ENCODE assay signal across 21 cellular contexts in the genomic region with DNA sequence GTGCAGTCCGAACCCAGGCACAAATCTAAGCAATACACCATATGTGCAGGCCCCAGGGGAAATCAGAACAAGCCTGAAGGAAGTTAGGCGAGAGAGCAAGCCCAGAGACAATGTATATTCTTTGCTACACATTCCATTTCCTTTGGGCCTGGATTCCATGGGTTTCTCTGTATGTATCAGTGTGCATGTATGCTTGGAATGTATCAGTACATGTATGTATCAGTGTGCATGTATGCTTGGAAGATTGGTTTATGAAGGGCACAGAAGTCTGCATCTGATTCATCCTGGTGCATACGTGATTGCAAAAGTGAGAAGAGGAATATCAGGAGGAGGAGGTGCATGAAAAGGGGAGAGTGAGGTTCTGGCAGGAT.
DNase-seq lines count a peak whose midpoint lies in the region; ATAC-seq and TF ChIP-seq lines count a peak whose summit lies in the region.
"Had no signal": no experiment of that assay in that cellular context is flagged by ENCODE, and none has a peak within 500 bp of the region (broad histone marks: within the 10 kb centered on the region; RNA-seq: fewer than 3 reads in every experiment).

No MANE protein-coding gene starts in this region.

- H3K27ac ChIP-seq in heart left ventricle (peak overlapping the region in 11 of 12 donors; percentile 0 to 66 (median 42)), right atrium auricular region (peak overlapping the region in 1 of 2 donors; percentile 36), smooth muscle cell (ENCODE audit: low read depth) (no peak overlapping the region)

- in situ Hi-C loops in G401 (cut with HindIII; ENCODE audit: low sequenced_read_pairs), result no loop called here

- H3K36me3 ChIP-seq in heart left ventricle (no peaks in the 10 kb centered on the region), right atrium auricular region (no peaks in the 10 kb centered on the region), smooth muscle cell (ENCODE audit: low read depth) (no peaks in the 10 kb centered on the region)
- H3K36me3 ChIP-seq: gastroesophageal sphincter had no signal

- no peaks in the 10 kb centered on the region for H4K20me1 ChIP-seq in smooth muscle cell (ENCODE audit: low read depth)

- no peak for TF ChIP-seq POLR2A in heart left ventricle (IDR thresholded peaks at IDR 0.05)

- H3K4me2 ChIP-seq in smooth muscle cell, result no peak overlapping the region

- no peak for ATAC-seq in heart left ventricle
- no peak for ATAC-seq in GM19351 (IDR thresholded peaks at IDR 0.05; ENCODE audit: unreplicated experiment)
- no peak for ATAC-seq in HG02571 (IDR thresholded peaks at IDR 0.05; ENCODE audit: unreplicated experiment)
- ATAC-seq: activated CD8-positive, alpha-beta T cell treated with anti-CD3 and anti-CD28 coated beads, Interleukin-2, amount 10 ng/mL, durations not matched to agents 7 days and 5 days; GM12878 had no signal

- intact Hi-C loops in heart left ventricle (cut with DNase I), result loop anchor here in 1 of 10 donors (10.0 kb wide), 2 partner anchors 111 to 191 kb away; no protein-coding TSS in a partner anchor

- H3K4me3 ChIP-seq in heart left ventricle, result no peak overlapping the region
- no peak overlapping the region for H3K4me3 ChIP-seq in right atrium auricular region
- no peak overlapping the region for H3K4me3 ChIP-seq in fibroblast of pulmonary artery (replicated peaks; ENCODE audit: low read depth, low read length)
- H3K4me3 ChIP-seq in smooth muscle cell, result no peak overlapping the region
- H3K4me3 ChIP-seq: gastroesophageal sphincter, GM12878, mucosa of descending colon had no signal

- WGBS in heart left ventricle, 4 donors, result 56 to 73% (median 63%) methylated on average over 3 of the region's 3 CpGs
- 81% methylated on average over 3 of the region's 3 CpGs for WGBS in smooth muscle cell (ENCODE audit: low lambda C conversion rate)

- H3K9ac ChIP-seq in smooth muscle cell (ENCODE audit: low read depth), result no peak overlapping the region

- peaks cover 5% of the 10 kb centered on the region for H3F3A ChIP-seq in smooth muscle cell (ENCODE audit: low read depth)

- no peaks in the 10 kb centered on the region for H3K9me3 ChIP-seq in heart left ventricle
- no peaks in the 10 kb centered on the region for H3K9me3 ChIP-seq in right atrium auricular region
- no peaks in the 10 kb centered on the region for H3K9me3 ChIP-seq in smooth muscle cell (replicated peaks; ENCODE audit: low read depth)
- H3K9me3 ChIP-seq: gastroesophageal sphincter, mucosa of descending colon had no signal

- H3K27me3 ChIP-seq in heart left ventricle, result no peaks in the 10 kb centered on the region
- H3K27me3 ChIP-seq in right atrium auricular region, result no peaks in the 10 kb centered on the region
- no peaks in the 10 kb centered on the region for H3K27me3 ChIP-seq in smooth muscle cell (ENCODE audit: low read depth)
- H3K27me3 ChIP-seq: gastroesophageal sphincter had no signal

- TF ChIP-seq CTCF in heart left ventricle (IDR thresholded peaks at IDR 0.05), result no peak
- TF ChIP-seq CTCF in right atrium auricular region (IDR thresholded peaks at IDR 0.05), result no peak
- TF ChIP-seq CTCF in fibroblast of pulmonary artery (IDR thresholded peaks at IDR 0.05; ENCODE audit: low read length, missing control alignments), result no peak
- no peak for TF ChIP-seq CTCF in smooth muscle cell (IDR thresholded peaks at IDR 0.05; ENCODE audit: borderline replicate concordance, insufficient read depth, poor library complexity, severe bottlenecking)

- H2AFZ ChIP-seq in smooth muscle cell (ENCODE audit: low read depth), result peak overlapping the region; percentile 21

- DNase-seq in heart left ventricle (no peak), right atrium auricular region (ENCODE audit: low spot score) (no peak), NCI-H2171 (lab: John Stamatoyannopoulos, UW) (peak; percentile 52), fibroblast of pulmonary artery (ENCODE audit: low read depth) (peak; percentile 37), smooth muscle cell (lab: John Stamatoyannopoulos, UW; ENCODE audit: unreplicated experiment) (no peak), G401 (ENCODE audit: low spot score) (no peak)
- DNase-seq: activated CD8-positive, alpha-beta T cell treated with anti-CD3 and anti-CD28 coated beads, Interleukin-2, amount 10 ng/mL, durations not matched to agents 7 days and 5 days; activated naive CD4-positive, alpha-beta T cell; activated T-cell treated with anti-CD3 and anti-CD28 coated beads, Interleukin-2, amount 50 U/mL, for 24 hours; amygdala; central memory CD4-positive, alpha-beta T cell; erythroblast; KG1; mucosa of descending colon; NCI-H146; NCI-H446; T1000 had no signal

- H3K4me1 ChIP-seq in heart left ventricle (peaks cover 0 to 28% (median 15%) of the 10 kb centered on the region in 12 donors), right atrium auricular region (peaks cover 0 to 21% of the 10 kb centered on the region in 2 donors), smooth muscle cell (ENCODE audit: low read depth) (no peaks in the 10 kb centered on the region)

- no peaks in the 10 kb centered on the region for H3K79me2 ChIP-seq in smooth muscle cell (ENCODE audit: low read depth)

Comparison
In these comparisons a context has a peak if more than half of its experiments do, and no peak if none do; other contexts are left out.
1. DNase-seq: peak in NCI-H2171 (single experiment) and fibroblast of pulmonary artery (single experiment); none in heart left ventricle (0 of 5), right atrium auricular region (single experiment), smooth muscle cell (single experiment) and G401 (single experiment).